In the genomic region with DNA sequence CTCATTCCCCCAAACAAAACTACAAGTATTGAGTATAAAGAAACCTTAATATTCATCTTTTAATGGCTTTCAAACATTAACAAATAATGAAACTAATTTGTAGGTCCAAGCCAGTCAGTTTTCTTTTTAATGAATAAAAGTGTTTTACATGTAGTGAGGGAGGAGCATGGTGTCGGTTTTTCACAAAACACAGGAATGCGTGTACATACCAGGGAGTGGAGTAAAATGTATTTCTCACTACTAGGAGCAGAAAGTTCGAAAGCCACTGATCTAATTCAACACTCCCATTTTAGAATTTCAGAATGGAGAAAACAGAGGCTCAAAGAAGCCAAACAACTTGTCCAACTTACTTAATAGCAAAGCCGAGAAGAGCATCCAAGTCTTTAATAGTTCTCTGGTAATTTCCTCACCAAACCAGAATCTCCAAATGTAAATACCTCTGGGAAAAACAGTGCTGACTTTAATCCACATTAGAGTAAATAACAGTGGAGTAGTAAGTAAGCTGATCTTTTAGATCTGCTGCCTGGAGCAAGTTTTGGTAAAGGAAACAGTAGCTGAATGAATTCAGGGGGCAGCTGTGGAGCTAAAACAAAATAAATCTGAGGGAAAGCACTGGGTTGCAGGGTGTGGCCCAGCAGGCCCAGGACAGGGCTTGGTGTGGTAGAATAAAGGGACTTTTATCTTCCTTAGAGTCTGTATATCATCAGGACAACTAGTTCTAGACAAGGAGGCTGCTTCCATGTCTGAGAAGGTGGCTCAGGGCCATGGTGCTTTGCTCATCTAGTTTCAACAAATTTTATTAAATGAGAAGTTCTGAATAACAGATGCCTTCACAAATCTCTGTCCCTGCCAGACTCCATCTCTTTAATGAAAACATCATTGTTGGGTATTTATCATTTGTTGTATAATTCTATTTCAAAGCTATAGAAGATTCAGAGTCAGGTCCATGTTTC, we compare ENCODE assay signal across 9 cellular contexts. TPM values are rescaled to one million over a fixed set of nuclear protein-coding genes. Genes with fewer than 3 reads are reported as not detected.
DNase-seq lines count a peak whose midpoint lies in the region; ATAC-seq, FAIRE-seq and TF ChIP-seq lines count a peak whose summit lies in the region.
"Had no signal": no experiment of that assay in that cellular context is flagged by ENCODE, and none has a peak within 500 bp of the region (broad histone marks: within the 10 kb centered on the region; RNA-seq: fewer than 3 reads in every experiment).

No MANE protein-coding gene starts in this region.

- H3K27ac ChIP-seq in GM23248 (peak overlapping the region; percentile 76), left ventricle myocardium inferior (replicated peaks) (peak overlapping the region; percentile 97)

- H3K9me2 ChIP-seq in GM23248 (ENCODE audit: insufficient read depth): no peaks in the 10 kb centered on the region

- no peaks in the 10 kb centered on the region for H4K20me1 ChIP-seq in GM23248 (ENCODE audit: insufficient read depth)

- DNase-seq in GM23248 (peak; percentile 59), left ventricle myocardium inferior (peak; percentile 39), HTR-8/SVneo (ENCODE audit: insufficient read length, low spot score) (no peak)
- DNase-seq in activated T-helper 1 cell treated with anti-CD3 and anti-CD28 coated beads, Interleukin-12 subunit alpha, Interleukin-12 subunit beta, Interleukin-2, Interleukin-4 antibody, amounts not matched to agents 30 ng/mL and 10 ng/mL and 1 ng/mL, durations not matched to agents 14 hours and 24 hours and 36 hours (ENCODE audit: low spot score): no peak
- no peak for DNase-seq in stimulated activated effector memory CD8-positive, alpha-beta T cell treated with anti-CD3 and anti-CD28 coated beads, Interleukin-12 subunit alpha, Interleukin-12 subunit beta, amount 100 ng/mL, for 72 hours (ENCODE audit: low spot score in 2 of 2)
- DNase-seq: activated naive CD4-positive, alpha-beta T cell; NCI-H187 treated with DMSO at 0.1 percent for 48 hours had no signal

- peak overlapping the region; percentile 28 for H3K4me3 Mint-ChIP-seq in activated T-helper 1 cell treated with anti-CD3 and anti-CD28 coated beads, Interleukin-12 subunit alpha, Interleukin-12 subunit beta, Interleukin-2, Interleukin-4 antibody, amounts not matched to agents 30 ng/mL and 10 ng/mL and 1 ng/mL, durations not matched to agents 14 hours and 24 hours and 36 hours
- H3K4me3 Mint-ChIP-seq in stimulated activated effector memory CD8-positive, alpha-beta T cell treated with anti-CD3 and anti-CD28 coated beads, Interleukin-12 subunit alpha, Interleukin-12 subunit beta, amount 100 ng/mL, for 72 hours: no peak overlapping the region

- peaks cover 97% of the 10 kb centered on the region for H3K79me2 ChIP-seq in GM23248 (ENCODE audit: insufficient read depth)

- H3K4me1 ChIP-seq in GM23248 (ENCODE audit: insufficient read depth) (peaks cover 40% of the 10 kb centered on the region), left ventricle myocardium inferior (peaks cover 99% of the 10 kb centered on the region)

- H3K9me3 Mint-ChIP-seq in activated T-helper 1 cell treated with anti-CD3 and anti-CD28 coated beads, Interleukin-12 subunit alpha, Interleukin-12 subunit beta, Interleukin-2, Interleukin-4 antibody, amounts not matched to agents 30 ng/mL and 10 ng/mL and 1 ng/mL, durations not matched to agents 14 hours and 24 hours and 36 hours: no peaks in the 10 kb centered on the region
- no peaks in the 10 kb centered on the region for H3K9me3 Mint-ChIP-seq in stimulated activated effector memory CD8-positive, alpha-beta T cell treated with anti-CD3 and anti-CD28 coated beads, Interleukin-12 subunit alpha, Interleukin-12 subunit beta, amount 100 ng/mL, for 72 hours

- peak overlapping the region; percentile 3; the same call in 1 of the 2 replicates for H2AFZ ChIP-seq in GM23248

- no peaks in the 10 kb centered on the region for H3K27me3 ChIP-seq in GM23248 (replicated peaks; ENCODE audit: insufficient read depth)
- no peaks in the 10 kb centered on the region for H3K27me3 ChIP-seq in left ventricle myocardium inferior (ENCODE audit: low read depth)

- WGBS in GM23248 (ENCODE audit: low coverage in 1 of 2, low lambda C conversion rate in 2 of 2, missing lambda C conversion rate in 2 of 2), 2 experiments: 7 to 11% methylated on average over 4 of the region's 4 CpGs

- peak overlapping the region; percentile 43 for H3K4me2 ChIP-seq in GM23248 (ENCODE audit: unreplicated experiment)

- H3K36me3 ChIP-seq in GM23248 (ENCODE audit: low read depth) (no peaks in the 10 kb centered on the region), left ventricle myocardium inferior (no peaks in the 10 kb centered on the region)

- H3K36me3 Mint-ChIP-seq in activated T-helper 1 cell treated with anti-CD3 and anti-CD28 coated beads, Interleukin-12 subunit alpha, Interleukin-12 subunit beta, Interleukin-2, Interleukin-4 antibody, amounts not matched to agents 30 ng/mL and 10 ng/mL and 1 ng/mL, durations not matched to agents 14 hours and 24 hours and 36 hours (ENCODE audit: low read depth): peaks cover 34% of the 10 kb centered on the region
- H3K36me3 Mint-ChIP-seq in stimulated activated effector memory CD8-positive, alpha-beta T cell treated with anti-CD3 and anti-CD28 coated beads, Interleukin-12 subunit alpha, Interleukin-12 subunit beta, amount 100 ng/mL, for 72 hours: peaks cover 59% of the 10 kb centered on the region

- H3K4me3 ChIP-seq in GM23248 (peak overlapping the region; percentile 15; the same call in 1 of the 2 replicates), left ventricle myocardium inferior (no peak overlapping the region)

- ATAC-seq in stimulated activated effector memory CD8-positive, alpha-beta T cell treated with anti-CD3 and anti-CD28 coated beads, Interleukin-12 subunit alpha, Interleukin-12 subunit beta, amount 100 ng/mL, for 72 hours: no peak
- ATAC-seq in GM18867 (IDR thresholded peaks at IDR 0.05; ENCODE audit: unreplicated experiment): no peak
- no peak for ATAC-seq in GM21367 (IDR thresholded peaks at IDR 0.05; ENCODE audit: unreplicated experiment)

- in situ Hi-C loops in GM23248 (cut with MboI): no loop called here

- H3K27me3 Mint-ChIP-seq in activated T-helper 1 cell treated with anti-CD3 and anti-CD28 coated beads, Interleukin-12 subunit alpha, Interleukin-12 subunit beta, Interleukin-2, Interleukin-4 antibody, amounts not matched to agents 30 ng/mL and 10 ng/mL and 1 ng/mL, durations not matched to agents 14 hours and 24 hours and 36 hours (ENCODE audit: insufficient read depth): no peaks in the 10 kb centered on the region

- H3K27ac Mint-ChIP-seq in activated T-helper 1 cell treated with anti-CD3 and anti-CD28 coated beads, Interleukin-12 subunit alpha, Interleukin-12 subunit beta, Interleukin-2, Interleukin-4 antibody, amounts not matched to agents 30 ng/mL and 10 ng/mL and 1 ng/mL, durations not matched to agents 14 hours and 24 hours and 36 hours: peak overlapping the region; percentile 14
- peak overlapping the region; percentile 43 for H3K27ac Mint-ChIP-seq in stimulated activated effector memory CD8-positive, alpha-beta T cell treated with anti-CD3 and anti-CD28 coated beads, Interleukin-12 subunit alpha, Interleukin-12 subunit beta, amount 100 ng/mL, for 72 hours

- H3K9me3 ChIP-seq in GM23248 (ENCODE audit: low read depth): no peaks in the 10 kb centered on the region
- no peaks in the 10 kb centered on the region for H3K9me3 ChIP-seq in left ventricle myocardium inferior (replicated peaks)

- peak overlapping the region; percentile 58 for H3K9ac ChIP-seq in GM23248

- H3F3A ChIP-seq in GM23248 (ENCODE audit: insufficient read depth): peaks cover 33% of the 10 kb centered on the region

- FAIRE-seq in HTR-8/SVneo (lab: Jason Lieb, UNC): no peak

- H3K4me1 Mint-ChIP-seq in activated T-helper 1 cell treated with anti-CD3 and anti-CD28 coated beads, Interleukin-12 subunit alpha, Interleukin-12 subunit beta, Interleukin-2, Interleukin-4 antibody, amounts not matched to agents 30 ng/mL and 10 ng/mL and 1 ng/mL, durations not matched to agents 14 hours and 24 hours and 36 hours (ENCODE audit: low read depth): peaks cover 88% of the 10 kb centered on the region
- peaks cover 84% of the 10 kb centered on the region for H3K4me1 Mint-ChIP-seq in stimulated activated effector memory CD8-positive, alpha-beta T cell treated with anti-CD3 and anti-CD28 coated beads, Interleukin-12 subunit alpha, Interleukin-12 subunit beta, amount 100 ng/mL, for 72 hours

- intact Hi-C loops in activated T-helper 1 cell treated with anti-CD3 and anti-CD28 coated beads, Interleukin-12 subunit alpha, Interleukin-12 subunit beta, Interleukin-2, Interleukin-4 antibody, amounts not matched to agents 30 ng/mL and 10 ng/mL and 1 ng/mL, durations not matched to agents 14 hours and 24 hours and 36 hours (cut with micrococcal nuclease): loop anchor here (10.0 kb wide), 2 partner anchors 758 to 942 kb away; partner anchors contain the start of gene PIAS1
- intact Hi-C loops in left ventricle myocardium inferior (cut with micrococcal nuclease): no loop called here

- TF ChIP-seq CTCF in left ventricle myocardium inferior (IDR thresholded peaks at IDR 0.05; ENCODE audit: borderline replicate concordance): no peak

RNA-seq across cellular contexts. Expression of gene ANP32A, which starts 7.8 kb away (rescaled TPM):
- total RNA-seq in GM23248 (2014; rRNA removed; shearing (Covaris generic)): 40.1 and 40.3 TPM in 2 replicates
- polyA plus RNA-seq in GM23248 (2016; fragmentation: Nextera tagmentation; extraction: Ambion mirVana): 69.7 and 70.0 TPM in 2 replicates
- 275 TPM in 2 replicates for total RNA-seq in activated T-helper 1 cell treated with anti-CD3 and anti-CD28 coated beads, Interleukin-12 subunit alpha, Interleukin-12 subunit beta, Interleukin-2, Interleukin-4 antibody, amounts not matched to agents 30 ng/mL and 10 ng/mL and 1 ng/mL, durations not matched to agents 14 hours and 24 hours and 36 hours
- total RNA-seq in left ventricle myocardium inferior: 150 TPM

Comparison
In these comparisons a context has a peak if more than half of its experiments do, and no peak if none do; other contexts are left out.
1. DNase-seq: peak in GM23248 (single experiment) and left ventricle myocardium inferior (single experiment); none in activated T-helper 1 cell treated with anti-CD3 and anti-CD28 coated beads, Interleukin-12 subunit alpha, Interleukin-12 subunit beta, Interleukin-2, Interleukin-4 antibody, amounts not matched to agents 30 ng/mL and 10 ng/mL and 1 ng/mL, durations not matched to agents 14 hours and 24 hours and 36 hours (single experiment), stimulated activated effector memory CD8-positive, alpha-beta T cell treated with anti-CD3 and anti-CD28 coated beads, Interleukin-12 subunit alpha, Interleukin-12 subunit beta, amount 100 ng/mL, for 72 hours (0 of 2) and HTR-8/SVneo (single experiment).